Comparison of ENCODE assay signal across 1 cellular context in the genomic region with DNA sequence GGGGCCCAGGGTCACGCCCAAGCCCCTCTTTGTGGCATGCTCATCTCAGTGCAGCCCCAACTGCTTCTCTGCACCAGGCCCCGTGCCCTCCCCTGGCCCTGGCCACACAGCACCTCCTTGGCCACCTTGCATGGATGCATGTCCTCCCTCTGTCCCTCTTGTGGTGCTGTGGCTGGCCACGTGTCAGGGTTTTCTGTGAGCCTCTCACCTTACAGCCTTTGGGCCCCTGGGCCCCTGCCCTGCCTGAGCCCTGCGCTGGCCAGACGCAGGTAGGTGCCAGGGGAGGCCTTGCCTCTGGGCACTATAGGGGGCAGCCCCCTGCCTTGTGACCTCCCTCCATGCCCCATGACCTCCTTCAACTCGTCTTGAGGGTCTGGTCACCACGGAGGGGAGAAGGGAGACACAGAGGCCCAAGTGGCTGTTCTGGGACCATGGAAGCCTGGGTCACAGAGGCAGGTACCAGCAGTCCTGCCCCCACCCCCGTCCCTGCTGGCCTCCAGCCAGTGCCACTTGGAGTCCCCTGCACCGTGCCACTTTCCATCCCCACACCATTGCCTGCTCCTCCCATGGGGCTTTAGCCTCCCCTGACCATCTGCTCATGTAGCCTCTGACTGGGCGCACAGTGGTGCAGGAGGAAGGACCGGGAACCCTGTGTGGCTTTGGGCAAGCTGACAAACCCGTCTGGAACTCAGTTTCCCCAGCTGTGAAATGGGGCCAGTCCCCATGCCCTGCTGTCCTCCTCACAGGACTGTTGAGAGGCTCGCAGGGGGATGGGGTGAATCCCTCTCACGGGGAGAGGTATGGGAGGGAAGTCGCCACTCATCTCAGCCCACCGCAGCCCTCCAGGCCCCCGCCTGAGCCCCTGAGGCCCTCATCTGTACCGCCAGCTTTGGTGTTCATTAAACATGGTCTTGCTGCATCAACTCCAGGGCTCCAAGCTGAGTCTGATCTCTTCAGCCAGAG.
TF ChIP-seq lines count a peak whose summit lies in the region.

No MANE protein-coding gene starts in this region.

TF ChIP-seq in neural cell, 6 proteins besides CTCF, POLR2A, EP300 and RAD21 (continued from another document):
- TF ChIP-seq, protein P1, sequence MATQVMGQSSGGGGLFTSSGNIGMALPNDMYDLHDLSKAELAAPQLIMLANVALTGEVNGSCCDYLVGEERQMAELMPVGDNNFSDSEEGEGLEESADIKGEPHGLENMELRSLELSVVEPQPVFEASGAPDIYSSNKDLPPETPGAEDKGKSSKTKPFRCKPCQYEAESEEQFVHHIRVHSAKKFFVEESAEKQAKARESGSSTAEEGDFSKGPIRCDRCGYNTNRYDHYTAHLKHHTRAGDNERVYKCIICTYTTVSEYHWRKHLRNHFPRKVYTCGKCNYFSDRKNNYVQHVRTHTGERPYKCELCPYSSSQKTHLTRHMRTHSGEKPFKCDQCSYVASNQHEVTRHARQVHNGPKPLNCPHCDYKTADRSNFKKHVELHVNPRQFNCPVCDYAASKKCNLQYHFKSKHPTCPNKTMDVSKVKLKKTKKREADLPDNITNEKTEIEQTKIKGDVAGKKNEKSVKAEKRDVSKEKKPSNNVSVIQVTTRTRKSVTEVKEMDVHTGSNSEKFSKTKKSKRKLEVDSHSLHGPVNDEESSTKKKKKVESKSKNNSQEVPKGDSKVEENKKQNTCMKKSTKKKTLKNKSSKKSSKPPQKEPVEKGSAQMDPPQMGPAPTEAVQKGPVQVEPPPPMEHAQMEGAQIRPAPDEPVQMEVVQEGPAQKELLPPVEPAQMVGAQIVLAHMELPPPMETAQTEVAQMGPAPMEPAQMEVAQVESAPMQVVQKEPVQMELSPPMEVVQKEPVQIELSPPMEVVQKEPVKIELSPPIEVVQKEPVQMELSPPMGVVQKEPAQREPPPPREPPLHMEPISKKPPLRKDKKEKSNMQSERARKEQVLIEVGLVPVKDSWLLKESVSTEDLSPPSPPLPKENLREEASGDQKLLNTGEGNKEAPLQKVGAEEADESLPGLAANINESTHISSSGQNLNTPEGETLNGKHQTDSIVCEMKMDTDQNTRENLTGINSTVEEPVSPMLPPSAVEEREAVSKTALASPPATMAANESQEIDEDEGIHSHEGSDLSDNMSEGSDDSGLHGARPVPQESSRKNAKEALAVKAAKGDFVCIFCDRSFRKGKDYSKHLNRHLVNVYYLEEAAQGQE (IDR thresholded peaks at IDR 0.05; ENCODE audit: borderline replicate concordance) = no peak
TF ChIP-seq in neural cell: peak in this region for 0.
